In genomic region chr5:154945695-154946301, GRCh38 we compare ENCODE assay signal across 1 cellular context.
TF ChIP-seq lines count a peak whose summit lies in the region.

No MANE protein-coding gene starts in this region.

TF ChIP-seq in K562, 482 proteins besides CTCF, POLR2A, EP300 and RAD21:
- TF ChIP-seq RFX1 (IDR thresholded peaks at IDR 0.05) (no peak), POLR2H (tag; IDR thresholded peaks at IDR 0.05; ENCODE audit: low read depth) (0 out of 2 replicates have a peak, but pooled peaks have one; percentile 20), ARID3A (IDR thresholded peaks at IDR 0.05; ENCODE audit: borderline replicate concordance, low read depth, low read length) (peak; percentile 90; the same call in 1 of the 2 replicates), CEBPG (CRISPR knock-in tag; IDR thresholded peaks at IDR 0.05) (no peak), CEBPG (tag; conservative IDR thresholded peaks at IDR 0.05 in 1 of 2, IDR thresholded peaks at IDR 0.05 in 1 of 2) (peak in 1 of 2 experiments; percentile 61; a peak in 2 of 4 replicates)
TF ChIP-seq in K562: peak in this region for 3.
